Comparison of ENCODE assay signal across 16 cellular contexts in genomic region chr11:11502303-11502828, GRCh38.
DNase-seq lines count a peak whose midpoint lies in the region; ATAC-seq, FAIRE-seq and TF ChIP-seq lines count a peak whose summit lies in the region.
"Had no signal": no experiment of that assay in that cellular context is flagged by ENCODE, and none has a peak within 500 bp of the region (broad histone marks: within the 10 kb centered on the region; RNA-seq: fewer than 3 reads in every experiment).

No MANE protein-coding gene starts in this region.

- H3K4me2 ChIP-seq in A549, result no peak overlapping the region

- no peak for TF ChIP-seq EP300 in A549 (IDR thresholded peaks at IDR 0.05)

- no peak for TF ChIP-seq CTCF in A549 (IDR thresholded peaks at IDR 0.05)

- H3K4me1 ChIP-seq in A549 (peaks cover 28% of the 10 kb centered on the region), muscle layer of colon (ENCODE audit: insufficient read depth, low read length) (peaks cover 37% of the 10 kb centered on the region)
- H3K4me1 ChIP-seq: breast epithelium had no signal

- intact Hi-C loops in Right ventricle myocardium superior (cut with DNase I), result no loop called here

- POLR2A ChIA-PET in A549 (lab: Yijun Ruan, JAX), result no interaction called here

- H3K9ac ChIP-seq in muscle layer of colon (ENCODE audit: low read length), result no peak overlapping the region

- H3K27ac ChIP-seq in A549, result no peak overlapping the region; a peak in 1 of 6 replicates
- peak overlapping the region; percentile 70 for H3K27ac ChIP-seq in muscle layer of colon (ENCODE audit: low read depth, low read length)
- H3K27ac ChIP-seq: breast epithelium, spleen, vagina had no signal

- H3K9me3 ChIP-seq in A549 (no peaks in the 10 kb centered on the region), muscle layer of colon (ENCODE audit: low read length) (no peaks in the 10 kb centered on the region)
- H3K9me3 ChIP-seq: breast epithelium, spleen, vagina had no signal

- H3K4me3 ChIP-seq in A549, result no peak overlapping the region
- no peak overlapping the region for H3K4me3 ChIP-seq in muscle layer of colon (ENCODE audit: low read depth in 1 of 2, low read length in 2 of 2)
- H3K4me3 ChIP-seq: breast epithelium, GM12878, spleen, vagina had no signal

- CTCF ChIA-PET in A549 (lab: Yijun Ruan, JAX), result interaction anchor here (0.9 kb wide), 1 partner anchor 17 kb away, joined by 3 read pairs; no protein-coding TSS in a partner anchor

- WGBS in A549 (ENCODE audit: missing lambda C conversion rate), result 71% methylated on average over 7 of the region's 7 CpGs

- ATAC-seq in A549, result peak; percentile 21 to 26; a peak in 1 of 6 replicates
- peak; percentile 61 for ATAC-seq in Right ventricle myocardium superior (ENCODE audit: poor library complexity)
- ATAC-seq in GM18858 (IDR thresholded peaks at IDR 0.05; ENCODE audit: unreplicated experiment), result no peak
- no peak for ATAC-seq in HG03280 (IDR thresholded peaks at IDR 0.05; ENCODE audit: unreplicated experiment)
- ATAC-seq: GM12878, Panc1 had no signal

- no peak for FAIRE-seq in A549 (lab: Jason Lieb, UNC)
- FAIRE-seq in HTR-8/SVneo (lab: Jason Lieb, UNC), result no peak
- FAIRE-seq: GM12878 had no signal

- H3K27me3 ChIP-seq in muscle layer of colon (ENCODE audit: control insufficient read depth in 1 of 2, insufficient read depth in 2 of 2, low read length in 2 of 2), result no peaks in the 10 kb centered on the region
- H3K27me3 ChIP-seq: breast epithelium, spleen, vagina had no signal

- TF ChIP-seq POLR2A in A549 (IDR thresholded peaks at IDR 0.05; ENCODE audit: low read length), result no peak

- DNase-seq in A549 (ENCODE audit: low read depth in 1 of 2, low spot score in 1 of 2), result no peak
- peak; percentile 24 for DNase-seq in NCI-H2171 (lab: John Stamatoyannopoulos, UW)
- DNase-seq in Right ventricle myocardium superior, result no peak
- no peak for DNase-seq in stimulated activated CD4-positive, alpha-beta T cell treated with anti-CD3 and anti-CD28 coated beads, Interleukin-12 subunit alpha, Interleukin-12 subunit beta, amount 100 ng/mL, for 4 hours
- no peak for DNase-seq in HTR-8/SVneo (ENCODE audit: insufficient read length, low spot score)
- DNase-seq: activated CD4-positive, alpha-beta memory T cell treated with anti-CD3 and anti-CD28 coated beads for 36 hours; activated gamma-delta T cell treated with Interleukin-2 at 50 U/mL for 16 hours; erythroblast; spleen had no signal

- H3K36me3 ChIP-seq in muscle layer of colon (ENCODE audit: insufficient read depth, low read length), result no peaks in the 10 kb centered on the region
- H3K36me3 ChIP-seq: breast epithelium, spleen, vagina had no signal

- TF ChIP-seq RAD21 in A549 (conservative IDR thresholded peaks at IDR 0.05 in 1 of 2, IDR thresholded peaks at IDR 0.05 in 1 of 2), result no peak

TF ChIP-seq in A549, 52 proteins besides CTCF, POLR2A, EP300 and RAD21:
- TF ChIP-seq, protein P1, sequence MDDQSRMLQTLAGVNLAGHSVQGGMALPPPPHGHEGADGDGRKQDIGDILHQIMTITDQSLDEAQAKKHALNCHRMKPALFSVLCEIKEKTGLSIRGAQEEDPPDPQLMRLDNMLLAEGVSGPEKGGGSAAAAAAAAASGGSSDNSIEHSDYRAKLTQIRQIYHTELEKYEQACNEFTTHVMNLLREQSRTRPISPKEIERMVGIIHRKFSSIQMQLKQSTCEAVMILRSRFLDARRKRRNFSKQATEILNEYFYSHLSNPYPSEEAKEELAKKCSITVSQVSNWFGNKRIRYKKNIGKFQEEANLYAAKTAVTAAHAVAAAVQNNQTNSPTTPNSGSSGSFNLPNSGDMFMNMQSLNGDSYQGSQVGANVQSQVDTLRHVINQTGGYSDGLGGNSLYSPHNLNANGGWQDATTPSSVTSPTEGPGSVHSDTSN (IDR thresholded peaks at IDR 0.05), result no peak
- TF ChIP-seq FOSB (CRISPR knock-in tag; IDR thresholded peaks at IDR 0.05) (no peak), ATOH8 (CRISPR knock-in tag; IDR thresholded peaks at IDR 0.05; ENCODE audit: low read depth) (no peak)
TF ChIP-seq in A549: peak in this region for 0.

Comparison
In these comparisons a context has a peak if more than half of its experiments do, and no peak if none do; other contexts are left out.
1. ATAC-seq: peak in A549 (2 of 2) and Right ventricle myocardium superior (single experiment); none in GM18858 (single experiment) and HG03280 (single experiment).